In genomic region chr22:28983190-28983589, GRCh38 we compare ENCODE assay signal across 23 cellular contexts.
A peak's percentile ranks its signal among the peaks of the same experiment; 100 is the strongest.
DNase-seq lines count a peak whose midpoint lies in the region; ATAC-seq, FAIRE-seq and TF ChIP-seq lines count a peak whose summit lies in the region.
"Had no signal": no experiment of that assay in that cellular context is flagged by ENCODE, and none has a peak within 500 bp of the region (broad histone marks: within the 10 kb centered on the region; RNA-seq: fewer than 3 reads in every experiment).

No MANE protein-coding gene starts in this region.

- POLR2A ChIA-PET in HepG2 (lab: Yijun Ruan, JAX) = interaction anchor here (0.8 to 4.2 kb wide), 6 partner anchors 21 to 100 kb away, joined by 5 to 32 read pairs (median 12); partner anchors contain the start of gene ZNRF3

- H2AFZ ChIP-seq in HepG2 (ENCODE audit: low read length) = no peak overlapping the region
- no peak overlapping the region for H2AFZ ChIP-seq in mesenchymal stem cell (ENCODE audit: low read depth, low read length)

- H3K27me3 ChIP-seq in HepG2 (ENCODE audit: control insufficient read depth in 1 of 2, insufficient read depth in 2 of 2, low read length in 2 of 2) (no peaks in the 10 kb centered on the region), right lobe of liver (no peaks in the 10 kb centered on the region), WERI-Rb-1 (ENCODE audit: insufficient read depth, low read depth, severe bottlenecking) (no peaks in the 10 kb centered on the region), mesenchymal stem cell (ENCODE audit: control insufficient read depth in 1 of 2, insufficient read depth in 1 of 2, low read length in 2 of 2) (no peaks in the 10 kb centered on the region)
- H3K27me3 ChIP-seq: gastroesophageal sphincter had no signal

- no peak overlapping the region for H3K4me3 ChIP-seq in HepG2 (replicated peaks in 1 of 3; ENCODE audit: insufficient read depth in 1 of 3, low read depth in 2 of 3, low read length in 3 of 3)
- no peak overlapping the region for H3K4me3 ChIP-seq in right lobe of liver
- H3K4me3 ChIP-seq in WERI-Rb-1 (ENCODE audit: low read depth, low read length) = no peak overlapping the region
- no peak overlapping the region for H3K4me3 ChIP-seq in mesenchymal stem cell (ENCODE audit: insufficient read depth in 1 of 2, low read depth in 1 of 2, low read length in 2 of 2)
- H3K4me3 ChIP-seq in coronary artery = no peak overlapping the region
- H3K4me3 ChIP-seq: gastroesophageal sphincter had no signal

- no peak overlapping the region for H4K91ac ChIP-seq in mesenchymal stem cell (ENCODE audit: low read length)

- H3K4me1 ChIP-seq in HepG2 (ENCODE audit: insufficient read depth, low read length) = peaks cover 100% of the 10 kb centered on the region
- peaks cover 0 to 76% (median 16%) of the 10 kb centered on the region in 4 donors for H3K4me1 ChIP-seq in right lobe of liver
- peaks cover 17% of the 10 kb centered on the region for H3K4me1 ChIP-seq in mesenchymal stem cell (ENCODE audit: control insufficient read depth, insufficient read depth, low read depth, low read length)

- H2BK120ac ChIP-seq in mesenchymal stem cell (ENCODE audit: low read depth, low read length) = no peak overlapping the region

- H3K4ac ChIP-seq in mesenchymal stem cell (ENCODE audit: low read depth in 1 of 2, low read length in 2 of 2) = no peak overlapping the region

- TF ChIP-seq CTCF in HepG2 (CRISPR knock-in tag; IDR thresholded peaks at IDR 0.05) (no peak), right lobe of liver (IDR thresholded peaks at IDR 0.05) (no peak), WERI-Rb-1 (IDR thresholded peaks at IDR 0.05; ENCODE audit: low read depth, low read length) (no peak), coronary artery (IDR thresholded peaks at IDR 0.05) (no peak)

- H3K9me3 ChIP-seq in HepG2 (ENCODE audit: low read length) (peaks cover 7% of the 10 kb centered on the region; the same call in 1 of the 2 replicates), right lobe of liver (no peaks in the 10 kb centered on the region), WERI-Rb-1 (ENCODE audit: severe bottlenecking) (no peaks in the 10 kb centered on the region), mesenchymal stem cell (ENCODE audit: control insufficient read depth, low read length) (peaks cover 8% of the 10 kb centered on the region)

- TF ChIP-seq EP300 in HepG2 (IDR thresholded peaks at IDR 0.05; ENCODE audit: low read depth in 2 of 2, low read length in 2 of 2) (no peak), HepG2 (CRISPR knock-in tag; IDR thresholded peaks at IDR 0.05; ENCODE audit: borderline replicate concordance) (no peak)

- TF ChIP-seq POLR2A in HepG2 (IDR thresholded peaks at IDR 0.05; ENCODE audit: insufficient read depth in 1 of 2, low read depth in 2 of 2, low read length in 2 of 2) (no peak), right lobe of liver (IDR thresholded peaks at IDR 0.05) (no peak)

- H4K8ac ChIP-seq in mesenchymal stem cell (ENCODE audit: low read length) = no peak overlapping the region

- H3K27ac ChIP-seq in HepG2 (ENCODE audit: extremely low read length, insufficient read depth, low read length) = peak overlapping the region; percentile 87
- H3K27ac ChIP-seq in right lobe of liver = peak overlapping the region in 1 of 3 donors; percentile 81
- H3K27ac ChIP-seq in WERI-Rb-1 = no peak overlapping the region
- H3K27ac ChIP-seq in mesenchymal stem cell (ENCODE audit: low read length, poor library complexity, severe bottlenecking) = no peak overlapping the region
- no peak overlapping the region for H3K27ac ChIP-seq in coronary artery
- H3K27ac ChIP-seq: gastroesophageal sphincter had no signal

- peaks cover 90% of the 10 kb centered on the region for H3K79me2 ChIP-seq in HepG2 (ENCODE audit: insufficient read depth, low read length)

- H4K20me1 ChIP-seq in HepG2 (ENCODE audit: insufficient read depth, low read length) = no peaks in the 10 kb centered on the region

- peak overlapping the region in 1 of 2 experiments; percentile 77 for H3K14ac ChIP-seq in mesenchymal stem cell (ENCODE audit: low read length in 2 of 2)

- CTCF ChIA-PET in HepG2 (lab: Yijun Ruan, JAX; ENCODE audit: low intra/inter-chr PET ratio, low total read pairs) = no interaction called here

- H3K18ac ChIP-seq in mesenchymal stem cell (ENCODE audit: low read depth in 1 of 2, low read length in 2 of 2) = peak overlapping the region in 1 of 2 experiments; percentile 46

- H2BK15ac ChIP-seq in mesenchymal stem cell (ENCODE audit: low read depth, poor library complexity, severe bottlenecking) = no peak overlapping the region

- BruUV-seq in HepG2 (replicated peaks; lab: Mats Ljungman, UMichigan) = no TSS peak

- ATAC-seq in HepG2 = no peak
- no peak for ATAC-seq in right lobe of liver
- no peak for ATAC-seq in HG03520 (IDR thresholded peaks at IDR 0.05; ENCODE audit: unreplicated experiment)
- ATAC-seq in HG03097 (IDR thresholded peaks at IDR 0.05; ENCODE audit: low FRiP score, unreplicated experiment) = no peak
- ATAC-seq: activated CD8-positive, alpha-beta T cell treated with anti-CD3 and anti-CD28 coated beads, Interleukin-2, amount 10 ng/mL, durations not matched to agents 7 days and 5 days; activated naive CD4-positive, alpha-beta T cell treated with anti-CD3 and anti-CD28 coated beads, Interleukin-2, amount 50 U/mL, for 72 hours; activated T-cell treated with anti-CD3 and anti-CD28 coated beads, Interleukin-2, amount 50 U/mL, for 72 hours; gastroesophageal sphincter; natural killer cell; stimulated activated naive CD8-positive, alpha-beta T cell treated with anti-CD3 and anti-CD28 coated beads, Interleukin-15, Interleukin-2, amounts not matched to agents 100 U/mL and 50 U/mL, for 24 hours had no signal

- H3K4me2 ChIP-seq in HepG2 (ENCODE audit: low read depth, low read length) (0 out of 2 replicates have a peak overlapping the region, but pooled peaks have one; percentile 65), mesenchymal stem cell (ENCODE audit: low read length, poor library complexity, severe bottlenecking) (no peak overlapping the region)

- H3K23ac ChIP-seq in mesenchymal stem cell (ENCODE audit: low read length in 2 of 2) = no peak overlapping the region

- no peak overlapping the region for H2BK12ac ChIP-seq in mesenchymal stem cell (ENCODE audit: low read length in 2 of 2)

- H3K79me1 ChIP-seq in mesenchymal stem cell (replicated peaks; ENCODE audit: low read length, poor library complexity, severe bottlenecking) = peaks cover 39% of the 10 kb centered on the region

- 81% methylated on average over 5 of the region's 7 CpGs for WGBS in HepG2 (ENCODE audit: low lambda C conversion rate)
- 100% methylated on average over 2 of the region's 7 CpGs for whole genome bisulfite sequencing in right lobe of liver (ENCODE audit: insufficient coverage, low coverage, low lambda C conversion rate, missing lambda C conversion rate)
- 93% methylated on average over 7 of the region's 7 CpGs for WGBS in mesenchymal stem cell

- DNase-seq in HepG2 (ENCODE audit: low spot score) (no peak), right lobe of liver (no peak), WERI-Rb-1 (peak; percentile 24), mesenchymal stem cell (no peak), coronary artery (ENCODE audit: low spot score) (no peak), HT-29 (ENCODE audit: low spot score) (no peak)
- DNase-seq: ACHN; activated CD8-positive, alpha-beta T cell treated with anti-CD3 and anti-CD28 coated beads, Interleukin-2, amount 10 ng/mL, durations not matched to agents 7 days and 5 days; activated T-cell treated with anti-CD3 and anti-CD28 coated beads, Interleukin-2, amount 50 U/mL, for 72 hours; CD4-positive, alpha-beta memory T cell; dermis blood vessel endothelial cell; erythroblast; KBM-7; natural killer cell; NCI-H1048; NK-92 treated with Interleukin-12 subunit alpha and Interleukin-12 subunit beta, amount 100 ng/mL, for 24 hours; RPMI8226; stimulated activated naive CD8-positive, alpha-beta T cell treated with anti-CD3 and anti-CD28 coated beads, Interleukin-15, Interleukin-2, amounts not matched to agents 100 U/mL and 50 U/mL, for 24 hours; SW 1271 had no signal

- H2AK5ac ChIP-seq in mesenchymal stem cell (ENCODE audit: low read length, severe bottlenecking) = peak overlapping the region; percentile 72

- in situ Hi-C loops in HepG2 (cut with HindIII; ENCODE audit: extremely low pct_ligation_motif_present, low pct_unique_long_range_greater_than_20kb) = no loop called here

- no peak for TF ChIP-seq RAD21 in HepG2 (CRISPR knock-in tag; IDR thresholded peaks at IDR 0.05)

- H3K36me3 ChIP-seq in HepG2 (replicated peaks in 1 of 2; ENCODE audit: control insufficient read depth in 1 of 2, insufficient read depth in 2 of 2, low read length in 2 of 2) (peaks cover 10 to 35% of the 10 kb centered on the region in 2 experiments), right lobe of liver (no peaks in the 10 kb centered on the region), WERI-Rb-1 (peaks cover 16% of the 10 kb centered on the region), mesenchymal stem cell (ENCODE audit: control insufficient read depth in 1 of 2, insufficient read depth in 2 of 2, low read depth in 1 of 2, low read length in 2 of 2) (peaks cover 0 to 2% of the 10 kb centered on the region in 2 experiments)
- H3K36me3 ChIP-seq: gastroesophageal sphincter had no signal

- intact Hi-C loops in HepG2 (cut with micrococcal nuclease; ENCODE audit: unreplicated experiment) = loop anchor here (2.0 kb wide), 1 partner anchor 22 kb away; no protein-coding TSS in a partner anchor
- intact Hi-C loops in right lobe of liver (cut with DNase I) = no loop called here

- no peak for FAIRE-seq in HepG2 (lab: Jason Lieb, UNC)

- peak overlapping the region; percentile 27 for H3K9ac ChIP-seq in HepG2 (ENCODE audit: insufficient read depth, low read depth, low read length)
- no peak overlapping the region for H3K9ac ChIP-seq in mesenchymal stem cell (ENCODE audit: low read length)

- H2BK5ac ChIP-seq in mesenchymal stem cell (ENCODE audit: low read depth, low read length, poor library complexity, severe bottlenecking) = no peak overlapping the region

TF ChIP-seq in HepG2, 621 proteins besides CTCF, POLR2A, EP300 and RAD21 (continues in another document):
- TF ChIP-seq HDAC2 (CRISPR knock-in tag; IDR thresholded peaks at IDR 0.05) (0 out of 2 replicates have a peak, but pooled peaks have one; percentile 19), ZNF816 (CRISPR knock-in tag; IDR thresholded peaks at IDR 0.05; ENCODE audit: borderline replicate concordance) (no peak), ZNF343 (CRISPR knock-in tag; IDR thresholded peaks at IDR 0.05) (0 out of 2 replicates have a peak, but pooled peaks have one; percentile 35), RBM22 (optimal IDR thresholded peaks at IDR 0.05; ENCODE audit: low read length) (peak; percentile 59)
